13 cellular contexts compared by ENCODE assay signal in genomic region chr5:143101134-143101533, GRCh38.
DNase-seq lines count a peak whose midpoint lies in the region; ATAC-seq and TF ChIP-seq lines count a peak whose summit lies in the region.
"Had no signal": no experiment of that assay in that cellular context is flagged by ENCODE, and none has a peak within 500 bp of the region (broad histone marks: within the 10 kb centered on the region; RNA-seq: fewer than 3 reads in every experiment).

No MANE protein-coding gene starts in this region.

- peak overlapping the region; percentile 70 for H3K4me2 ChIP-seq in OCI-LY3 (ENCODE audit: low read length)

- H3K4me3 ChIP-seq in OCI-LY3 (ENCODE audit: low read length) (peak overlapping the region; percentile 26; the same call in 1 of the 2 replicates), spleen (no peak overlapping the region), heart left ventricle (no peak overlapping the region)
- H3K4me3 ChIP-seq: upper lobe of left lung had no signal

- no peak for TF ChIP-seq POLR2A in spleen (IDR thresholded peaks at IDR 0.05)
- TF ChIP-seq POLR2A in heart left ventricle (IDR thresholded peaks at IDR 0.05) = no peak

- no peaks in the 10 kb centered on the region for H4K20me1 ChIP-seq in OCI-LY3 (ENCODE audit: insufficient read depth, low read length)

- 47 to 70% (median 66%) methylated on average over 2 of the region's 2 CpGs for WGBS in spleen, 5 donors
- WGBS in heart left ventricle, 4 donors = 74 to 82% (median 79%) methylated on average over 2 of the region's 2 CpGs

- H3K4me1 ChIP-seq in OCI-LY3 (ENCODE audit: low read length) (peaks cover 30% of the 10 kb centered on the region), spleen (peaks cover 0 to 18% (median 2%) of the 10 kb centered on the region in 6 donors), heart left ventricle (peaks cover 0 to 25% (median 8%) of the 10 kb centered on the region in 12 donors)

- no peaks in the 10 kb centered on the region for H3K79me2 ChIP-seq in OCI-LY3 (ENCODE audit: low read length)

- ATAC-seq in GM18873 (IDR thresholded peaks at IDR 0.05; ENCODE audit: low FRiP score, unreplicated experiment) (peak; percentile 94), HG02678 (IDR thresholded peaks at IDR 0.05; ENCODE audit: unreplicated experiment) (peak; percentile 88), heart left ventricle (no peak)

- peaks cover 20% of the 10 kb centered on the region for H3K4me1 Mint-ChIP-seq in CD14-positive monocyte

- H3K27ac ChIP-seq in OCI-LY3 (ENCODE audit: low read length) (no peak overlapping the region), spleen (no peak overlapping the region), heart left ventricle (peak overlapping the region in 3 of 12 donors; percentile 14 to 46 (median 36))
- H3K27ac ChIP-seq: upper lobe of left lung had no signal

- H2AFZ ChIP-seq in OCI-LY3 (ENCODE audit: low read depth, low read length) = peak overlapping the region; percentile 62; the same call in 1 of the 2 replicates

- no peaks in the 10 kb centered on the region for H3K9me3 ChIP-seq in OCI-LY3 (ENCODE audit: insufficient read depth, low read length)
- H3K9me3 ChIP-seq in spleen = no peaks in the 10 kb centered on the region
- no peaks in the 10 kb centered on the region for H3K9me3 ChIP-seq in heart left ventricle
- H3K9me3 ChIP-seq: upper lobe of left lung had no signal

- no peak for TF ChIP-seq CTCF in CD14-positive monocyte (IDR thresholded peaks at IDR 0.05)
- no peak for TF ChIP-seq CTCF in OCI-LY3 (IDR thresholded peaks at IDR 0.05; ENCODE audit: low read depth, low read length)
- TF ChIP-seq CTCF in spleen (IDR thresholded peaks at IDR 0.05 in 8 of 11, conservative IDR thresholded peaks at IDR 0.05 in 3 of 11) = no peak
- TF ChIP-seq CTCF in heart left ventricle (IDR thresholded peaks at IDR 0.05) = no peak

- H3K27me3 ChIP-seq in OCI-LY3 (ENCODE audit: low read depth, low read length) (no peaks in the 10 kb centered on the region), spleen (replicated peaks in 1 of 7) (no peaks in the 10 kb centered on the region), heart left ventricle (no peaks in the 10 kb centered on the region)
- H3K27me3 ChIP-seq: upper lobe of left lung had no signal

- DNase-seq in CD14-positive monocyte (ENCODE audit: low spot score) = no peak
- no peak for DNase-seq in spleen
- DNase-seq in SW480 (ENCODE audit: low spot score) = no peak
- no peak for DNase-seq in heart left ventricle
- no peak for DNase-seq in NCI-H226
- DNase-seq: amygdala, COR-L47, NCI-H1694, upper lobe of left lung had no signal

- intact Hi-C loops in CD14-positive monocyte (cut with micrococcal nuclease) = no loop called here
- intact Hi-C loops in spleen (cut with DNase I; ENCODE audit: low total_unique reads) = no loop called here
- intact Hi-C loops in heart left ventricle (cut with DNase I) = loop anchor here in 8 of 10 donors (10.0 kb wide), 3 partner anchors 176 to 724 kb away; partner anchors contain the start of gene NR3C1 (in 2 of the 8)

- peak overlapping the region in 6 of 7 donors; percentile 33 to 76 (median 43) for H3K27ac Mint-ChIP-seq in CD14-positive monocyte
- H3K27ac Mint-ChIP-seq: mesothelial cell of epicardium had no signal

- H3K27me3 Mint-ChIP-seq in CD14-positive monocyte (ENCODE audit: low read depth in 3 of 3) = no peaks in the 10 kb centered on the region

- H3K4me3 Mint-ChIP-seq in CD14-positive monocyte = no peak overlapping the region
- H3K4me3 Mint-ChIP-seq: mesothelial cell of epicardium had no signal

- H3K9me3 Mint-ChIP-seq in CD14-positive monocyte = peaks cover 0 to 1% (median 0%) of the 10 kb centered on the region in 7 donors
- H3K9me3 Mint-ChIP-seq: mesothelial cell of epicardium had no signal

- H3K9ac ChIP-seq in OCI-LY3 (ENCODE audit: low read length) = peak overlapping the region; percentile 8; the same call in 1 of the 2 replicates

- H3K36me3 ChIP-seq in OCI-LY3 (replicated peaks; ENCODE audit: low read depth, low read length) (no peaks in the 10 kb centered on the region), spleen (no peaks in the 10 kb centered on the region), heart left ventricle (peaks cover 0 to 4% (median 0%) of the 10 kb centered on the region in 9 donors)
- H3K36me3 ChIP-seq: upper lobe of left lung had no signal

- H3K36me3 Mint-ChIP-seq in CD14-positive monocyte = peaks cover 61 to 71% of the 10 kb centered on the region in 2 donors
- H3K36me3 Mint-ChIP-seq: mesothelial cell of epicardium had no signal

Comparison
In these comparisons a context has a peak if more than half of its experiments do, and no peak if none do; other contexts are left out.
1. ATAC-seq: peak in GM18873 (single experiment) and HG02678 (single experiment); none in heart left ventricle (0 of 4).
2. intact Hi-C loops: an anchor here in heart left ventricle (10.0 kb wide); none called in CD14-positive monocyte and spleen.